In the genomic region with DNA sequence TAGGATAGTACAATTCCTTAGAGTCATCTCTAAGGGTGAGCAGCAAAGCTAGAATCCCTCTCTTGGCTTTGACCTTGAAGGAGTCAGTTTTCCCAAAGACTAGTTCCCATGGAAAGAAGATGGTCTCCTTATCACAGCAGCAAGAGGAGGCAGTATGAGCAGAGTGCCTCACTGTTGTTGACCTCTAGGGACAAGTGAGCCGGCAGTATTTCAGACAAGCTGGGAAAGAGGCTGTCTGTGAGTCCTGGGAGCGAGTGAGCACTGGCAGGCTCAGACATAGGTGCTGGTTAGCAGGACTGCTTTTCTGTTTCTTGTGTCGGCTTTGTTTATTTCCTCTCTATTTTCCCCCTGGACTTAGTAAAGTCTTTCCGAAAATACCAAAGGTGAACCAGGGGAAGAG, we compare ENCODE assay signal across 1 cellular context.
TF ChIP-seq lines count a peak whose summit lies in the region.

No MANE protein-coding gene starts in this region.

TF ChIP-seq in GM23338, 12 proteins besides CTCF, POLR2A, EP300 and RAD21 (continued from another document):
- TF ChIP-seq, protein P1, sequence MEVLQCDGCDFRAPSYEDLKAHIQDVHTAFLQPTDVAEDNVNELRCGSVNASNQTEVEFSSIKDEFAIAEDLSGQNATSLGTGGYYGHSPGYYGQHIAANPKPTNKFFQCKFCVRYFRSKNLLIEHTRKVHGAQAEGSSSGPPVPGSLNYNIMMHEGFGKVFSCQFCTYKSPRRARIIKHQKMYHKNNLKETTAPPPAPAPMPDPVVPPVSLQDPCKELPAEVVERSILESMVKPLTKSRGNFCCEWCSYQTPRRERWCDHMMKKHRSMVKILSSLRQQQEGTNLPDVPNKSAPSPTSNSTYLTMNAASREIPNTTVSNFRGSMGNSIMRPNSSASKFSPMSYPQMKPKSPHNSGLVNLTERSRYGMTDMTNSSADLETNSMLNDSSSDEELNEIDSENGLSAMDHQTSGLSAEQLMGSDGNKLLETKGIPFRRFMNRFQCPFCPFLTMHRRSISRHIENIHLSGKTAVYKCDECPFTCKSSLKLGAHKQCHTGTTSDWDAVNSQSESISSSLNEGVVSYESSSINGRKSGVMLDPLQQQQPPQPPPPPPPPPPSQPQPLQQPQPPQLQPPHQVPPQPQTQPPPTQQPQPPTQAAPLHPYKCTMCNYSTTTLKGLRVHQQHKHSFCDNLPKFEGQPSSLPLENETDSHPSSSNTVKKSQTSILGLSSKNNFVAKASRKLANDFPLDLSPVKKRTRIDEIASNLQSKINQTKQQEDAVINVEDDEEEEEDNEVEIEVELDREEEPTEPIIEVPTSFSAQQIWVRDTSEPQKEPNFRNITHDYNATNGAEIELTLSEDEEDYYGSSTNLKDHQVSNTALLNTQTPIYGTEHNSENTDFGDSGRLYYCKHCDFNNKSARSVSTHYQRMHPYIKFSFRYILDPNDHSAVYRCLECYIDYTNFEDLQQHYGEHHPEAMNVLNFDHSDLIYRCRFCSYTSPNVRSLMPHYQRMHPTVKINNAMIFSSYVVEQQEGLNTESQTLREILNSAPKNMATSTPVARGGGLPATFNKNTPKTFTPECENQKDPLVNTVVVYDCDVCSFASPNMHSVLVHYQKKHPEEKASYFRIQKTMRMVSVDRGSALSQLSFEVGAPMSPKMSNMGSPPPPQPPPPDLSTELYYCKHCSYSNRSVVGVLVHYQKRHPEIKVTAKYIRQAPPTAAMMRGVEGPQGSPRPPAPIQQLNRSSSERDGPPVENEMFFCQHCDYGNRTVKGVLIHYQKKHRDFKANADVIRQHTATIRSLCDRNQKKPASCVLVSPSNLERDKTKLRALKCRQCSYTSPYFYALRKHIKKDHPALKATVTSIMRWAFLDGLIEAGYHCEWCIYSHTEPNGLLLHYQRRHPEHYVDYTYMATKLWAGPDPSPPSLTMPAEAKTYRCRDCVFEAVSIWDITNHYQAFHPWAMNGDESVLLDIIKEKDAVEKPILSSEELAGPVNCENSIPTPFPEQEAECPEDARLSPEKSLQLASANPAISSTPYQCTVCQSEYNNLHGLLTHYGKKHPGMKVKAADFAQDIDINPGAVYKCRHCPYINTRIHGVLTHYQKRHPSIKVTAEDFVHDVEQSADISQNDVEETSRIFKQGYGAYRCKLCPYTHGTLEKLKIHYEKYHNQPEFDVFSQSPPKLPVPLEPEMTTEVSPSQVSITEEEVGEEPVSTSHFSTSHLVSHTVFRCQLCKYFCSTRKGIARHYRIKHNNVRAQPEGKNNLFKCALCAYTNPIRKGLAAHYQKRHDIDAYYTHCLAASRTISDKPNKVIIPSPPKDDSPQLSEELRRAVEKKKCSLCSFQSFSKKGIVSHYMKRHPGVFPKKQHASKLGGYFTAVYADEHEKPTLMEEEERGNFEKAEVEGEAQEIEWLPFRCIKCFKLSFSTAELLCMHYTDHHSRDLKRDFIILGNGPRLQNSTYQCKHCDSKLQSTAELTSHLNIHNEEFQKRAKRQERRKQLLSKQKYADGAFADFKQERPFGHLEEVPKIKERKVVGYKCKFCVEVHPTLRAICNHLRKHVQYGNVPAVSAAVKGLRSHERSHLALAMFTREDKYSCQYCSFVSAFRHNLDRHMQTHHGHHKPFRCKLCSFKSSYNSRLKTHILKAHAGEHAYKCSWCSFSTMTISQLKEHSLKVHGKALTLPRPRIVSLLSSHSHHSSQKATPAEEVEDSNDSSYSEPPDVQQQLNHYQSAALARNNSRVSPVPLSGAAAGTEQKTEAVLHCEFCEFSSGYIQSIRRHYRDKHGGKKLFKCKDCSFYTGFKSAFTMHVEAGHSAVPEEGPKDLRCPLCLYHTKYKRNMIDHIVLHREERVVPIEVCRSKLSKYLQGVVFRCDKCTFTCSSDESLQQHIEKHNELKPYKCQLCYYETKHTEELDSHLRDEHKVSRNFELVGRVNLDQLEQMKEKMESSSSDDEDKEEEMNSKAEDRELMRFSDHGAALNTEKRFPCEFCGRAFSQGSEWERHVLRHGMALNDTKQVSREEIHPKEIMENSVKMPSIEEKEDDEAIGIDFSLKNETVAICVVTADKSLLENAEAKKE (CRISPR knock-in tag; IDR thresholded peaks at IDR 0.05): no peak
- no peak for TF ChIP-seq NANOG (IDR thresholded peaks at IDR 0.05; ENCODE audit: borderline replicate concordance)
- no peak for TF ChIP-seq STAT1 (IDR thresholded peaks at IDR 0.05; ENCODE audit: unreplicated experiment)
- no peak for TF ChIP-seq EZH2phosphoT487 (IDR thresholded peaks at IDR 0.05; ENCODE audit: unreplicated experiment)
- no peak for TF ChIP-seq CREB1 (CRISPR knock-in tag; IDR thresholded peaks at IDR 0.05; ENCODE audit: low read depth)
- TF ChIP-seq EZH2 (IDR thresholded peaks at IDR 0.05; ENCODE audit: low read depth, unreplicated experiment): no peak
